8 cellular contexts compared by ENCODE assay signal in genomic region chr13:45464141-45464686, GRCh38. TPM values are rescaled to one million over a fixed set of nuclear protein-coding genes. Genes with fewer than 3 reads are reported as not detected.
DNase-seq lines count a peak whose midpoint lies in the region; TF ChIP-seq lines count a peak whose summit lies in the region.

No MANE protein-coding gene starts in this region.

- no peaks in the 10 kb centered on the region for H3K27me3 ChIP-seq in CD8-positive, alpha-beta memory T cell (ENCODE audit: insufficient read depth, low read length, poor library complexity, severe bottlenecking)
- no peaks in the 10 kb centered on the region for H3K27me3 ChIP-seq in PC-9 (ENCODE audit: insufficient read depth, low read depth)
- no peaks in the 10 kb centered on the region for H3K27me3 ChIP-seq in neutrophil

- intact Hi-C loops in PC-9 (cut with micrococcal nuclease; ENCODE audit: unreplicated experiment): loop anchor here (2.0 to 5.0 kb wide), 2 partner anchors 45 to 132 kb away; partner anchors contain the start of gene SLC25A30

- peak overlapping the region; percentile 28 for H3K27ac ChIP-seq in CD8-positive, alpha-beta memory T cell (ENCODE audit: low read depth, low read length)
- H3K27ac ChIP-seq in PC-9 (peak overlapping the region; percentile 75; the same call in 1 of the 2 replicates), neutrophil (peak overlapping the region; percentile 91)

- peaks cover 38 to 50% (median 46%) of the 10 kb centered on the region in 3 donors for H3K4me1 Mint-ChIP-seq in CD8-positive, alpha-beta memory T cell

- peak in 1 of 5 donors; percentile 47 for DNase-seq in CD8-positive, alpha-beta memory T cell
- DNase-seq in PC-9 (no peak), epithelial cell of esophagus (ENCODE audit: low read depth) (no peak), RPMI8226 (no peak), medulla oblongata (ENCODE audit: extremely low spot score) (no peak), NK-92 (lab: John Stamatoyannopoulos, UW; ENCODE audit: unreplicated experiment) (no peak), RKO (ENCODE audit: low spot score) (no peak)

- peaks cover 11% of the 10 kb centered on the region; the same call in 1 of the 2 replicates for H3F3A ChIP-seq in PC-9 (ENCODE audit: insufficient read depth, low read depth)

- no peaks in the 10 kb centered on the region for H3K36me3 ChIP-seq in CD8-positive, alpha-beta memory T cell (ENCODE audit: insufficient read depth, low read length)
- H3K36me3 ChIP-seq in PC-9 (ENCODE audit: low read depth) (peaks cover 8% of the 10 kb centered on the region; the same call in 1 of the 2 replicates), neutrophil (no peaks in the 10 kb centered on the region)

- H3K9me3 ChIP-seq in CD8-positive, alpha-beta memory T cell (ENCODE audit: low read length): no peaks in the 10 kb centered on the region
- H3K9me3 ChIP-seq in PC-9 (ENCODE audit: insufficient read depth, low read depth) (no peaks in the 10 kb centered on the region), neutrophil (no peaks in the 10 kb centered on the region)

- peak overlapping the region; percentile 76 to 98 (median 94) for H3K27ac Mint-ChIP-seq in CD8-positive, alpha-beta memory T cell

- peak; percentile 44; the same call in 1 of the 2 replicates for TF ChIP-seq CTCF in PC-9 (conservative IDR thresholded peaks at IDR 0.05)
- peak; percentile 68 for TF ChIP-seq CTCF in epithelial cell of esophagus (IDR thresholded peaks at IDR 0.05; ENCODE audit: insufficient read depth, low read depth, low read length, missing control alignments)
- no peak for TF ChIP-seq CTCF in neutrophil (IDR thresholded peaks at IDR 0.05)

- BruUV-seq in PC-9 (replicated peaks; lab: Mats Ljungman, UMichigan): TSS peak; percentile 90

- H3K79me2 ChIP-seq in PC-9 (ENCODE audit: low read depth): peaks cover 45% of the 10 kb centered on the region

- H2AFZ ChIP-seq in PC-9: peak overlapping the region; percentile 81

- H3K9me2 ChIP-seq in PC-9 (ENCODE audit: insufficient read depth): no peaks in the 10 kb centered on the region

- H3K4me3 ChIP-seq in CD8-positive, alpha-beta memory T cell (ENCODE audit: low read length): peak overlapping the region; percentile 58
- H3K4me3 ChIP-seq in PC-9 (peak overlapping the region; percentile 83; the same call in 1 of the 2 replicates), epithelial cell of esophagus (ENCODE audit: low read length) (peak overlapping the region; percentile 85), neutrophil (ENCODE audit: low read depth in 1 of 2, low read length in 1 of 2) (peak overlapping the region; percentile 82 to 97)

- peak overlapping the region; percentile 72 for H3K4me2 ChIP-seq in PC-9

- CTCF ChIA-PET in CD8-positive, alpha-beta memory T cell (lab: Charles Lee): interaction anchor here (0.8 to 3.3 kb wide), 9 partner anchors 9 to 124 kb away, joined by 3 to 19 read pairs (median 4); partner anchors contain the start of genes SLC25A30 and TPT1
- CTCF ChIA-PET in PC-9 (lab: Charles Lee): no interaction called here

- POLR2A ChIA-PET in CD8-positive, alpha-beta memory T cell (lab: Charles Lee): interaction anchor here (1.4 to 2.1 kb wide), 3 partner anchors 46 to 123 kb away, joined by 3 to 23 read pairs (median 7); partner anchors contain the start of genes SLC25A30 and TPT1
- POLR2A ChIA-PET in PC-9 (lab: Charles Lee; ENCODE audit: unreplicated experiment): interaction anchor here (0.7 kb wide), 1 partner anchor 70 kb away, joined by 15 read pairs; no protein-coding TSS in a partner anchor

- peaks cover under 1 to 3% of the 10 kb centered on the region in 2 donors for H3K27me3 Mint-ChIP-seq in CD8-positive, alpha-beta memory T cell

- peak overlapping the region; percentile 91 to 97 (median 93) for H3K4me3 Mint-ChIP-seq in CD8-positive, alpha-beta memory T cell

- H4K20me1 ChIP-seq in PC-9 (ENCODE audit: insufficient read depth): peaks cover 33% of the 10 kb centered on the region

- H3K9me3 Mint-ChIP-seq in CD8-positive, alpha-beta memory T cell: peaks cover 0 to 2% (median 0%) of the 10 kb centered on the region in 5 donors

- peaks cover 40% of the 10 kb centered on the region for H3K4me1 ChIP-seq in CD8-positive, alpha-beta memory T cell (ENCODE audit: insufficient read depth, low read length)
- H3K4me1 ChIP-seq in PC-9 (replicated peaks; ENCODE audit: insufficient read depth) (peaks cover 39% of the 10 kb centered on the region), neutrophil (ENCODE audit: control insufficient read depth in 1 of 2, insufficient read depth in 1 of 2, low read depth in 1 of 2, low read length in 1 of 2) (peaks cover 15 to 37% of the 10 kb centered on the region in 2 experiments)

- peaks cover 1 to 18% (median 3%) of the 10 kb centered on the region in 3 donors for H3K36me3 Mint-ChIP-seq in CD8-positive, alpha-beta memory T cell

RNA-seq across cellular contexts. Expression of gene COG3, which starts 0.5 kb away (rescaled TPM):
- total RNA-seq in CD8-positive, alpha-beta memory T cell: 10 to 100 TPM; 19.3 to 20.2 TPM
- polyA plus RNA-seq in CD8-positive, alpha-beta memory T cell: 31.7 TPM
- 20.4 and 22.3 TPM in 2 replicates for total RNA-seq in PC-9 (2021)

RNA-seq across cellular contexts. Expression of gene SLC25A30, which starts 46.0 kb away (rescaled TPM):
- total RNA-seq in CD8-positive, alpha-beta memory T cell: 10 to 100 TPM; 27.2 to 29.8 TPM
- 1.7 TPM for polyA plus RNA-seq in CD8-positive, alpha-beta memory T cell
- total RNA-seq in PC-9 (2021): 11.2 and 12.5 TPM in 2 replicates

Comparison
In these comparisons a context has a peak if more than half of its experiments do, and no peak if none do; other contexts are left out.
1. H3K27ac ChIP-seq: peak in every context shown above with its lines; median percentile 91 in neutrophil; 75 in PC-9; 28 in CD8-positive, alpha-beta memory T cell.